In the genomic region with DNA sequence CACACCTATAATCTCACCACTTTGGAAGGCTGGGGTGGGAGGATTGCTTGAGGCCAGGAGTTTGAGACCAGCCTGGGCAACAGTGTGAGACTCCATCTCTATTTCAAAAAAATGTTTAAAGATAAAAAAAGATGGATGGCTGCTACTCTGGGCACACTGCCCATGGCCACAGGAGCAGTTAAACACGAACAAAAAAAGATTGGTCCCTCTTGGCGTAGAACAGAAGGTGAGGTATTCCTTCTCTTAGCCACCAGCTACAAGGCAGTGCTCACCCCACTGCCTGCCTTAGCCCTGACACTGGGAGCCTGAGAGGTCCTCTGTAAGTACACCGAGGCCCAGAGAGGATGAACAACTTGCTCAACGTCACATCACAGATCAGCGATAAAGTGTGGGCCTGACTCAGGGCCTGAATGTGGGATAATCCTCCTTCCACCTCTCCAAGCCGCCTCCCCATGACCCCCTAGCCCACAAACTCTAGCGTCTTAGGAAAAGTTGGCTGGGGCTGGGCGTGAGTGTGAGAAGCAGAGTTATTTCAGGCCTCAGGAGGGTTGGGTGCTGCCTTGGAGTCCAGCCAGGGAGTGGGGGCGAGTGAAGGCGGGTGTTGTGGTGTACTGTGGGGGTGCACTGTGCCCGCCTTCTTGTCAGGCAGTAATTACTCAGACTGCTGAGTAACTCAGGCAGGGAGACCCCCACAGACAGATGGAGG, we compare ENCODE assay signal across 18 cellular contexts. TPM values are rescaled to one million over a fixed set of nuclear protein-coding genes. Genes with fewer than 3 reads are reported as not detected.
A peak's percentile ranks its signal among the peaks of the same experiment; 100 is the strongest.
DNase-seq lines count a peak whose midpoint lies in the region; ATAC-seq and TF ChIP-seq lines count a peak whose summit lies in the region.
"Had no signal": no experiment of that assay in that cellular context is flagged by ENCODE, and none has a peak within 500 bp of the region (broad histone marks: within the 10 kb centered on the region; RNA-seq: fewer than 3 reads in every experiment).

No MANE protein-coding gene starts in this region.

- no peaks in the 10 kb centered on the region for H3K9me3 ChIP-seq in right lobe of liver
- H3K9me3 ChIP-seq in prostate gland, result no peaks in the 10 kb centered on the region
- H3K9me3 ChIP-seq: breast epithelium, right atrium auricular region, upper lobe of right lung had no signal

- ATAC-seq in stimulated activated naive CD8-positive, alpha-beta T cell treated with anti-CD3 and anti-CD28 coated beads, Interleukin-15, amount 100 ng/mL, for 72 hours, result no peak
- ATAC-seq in right lobe of liver, result no peak
- ATAC-seq: foreskin keratinocyte; stimulated activated naive CD8-positive, alpha-beta T cell treated with anti-CD3 and anti-CD28 coated beads, Interleukin-15, Interleukin-2, amounts not matched to agents 100 U/mL and 50 U/mL, for 24 hours; upper lobe of right lung had no signal

- H3K4me1 ChIP-seq in right lobe of liver (peaks cover 0 to 38% (median 10%) of the 10 kb centered on the region in 4 donors), prostate gland (replicated peaks) (no peaks in the 10 kb centered on the region)
- H3K4me1 ChIP-seq: foreskin keratinocyte had no signal

- H3K36me3 ChIP-seq in right lobe of liver (no peaks in the 10 kb centered on the region), prostate gland (no peaks in the 10 kb centered on the region)
- H3K36me3 ChIP-seq: breast epithelium, right atrium auricular region, upper lobe of right lung had no signal

- WGBS in right lobe of liver (ENCODE audit: insufficient coverage, low coverage, low lambda C conversion rate, missing lambda C conversion rate), result 79% methylated on average over 6 of the region's 11 CpGs
- 71% methylated on average over 11 of the region's 11 CpGs for WGBS in prostate gland

- H3K36me3 Mint-ChIP-seq in stimulated activated naive CD8-positive, alpha-beta T cell treated with anti-CD3 and anti-CD28 coated beads, Interleukin-15, Interleukin-2, amounts not matched to agents 100 ng/mL and 50 ng/mL, for 24 hours (ENCODE audit: low read depth), result no peaks in the 10 kb centered on the region
- H3K36me3 Mint-ChIP-seq: activated naive CD4-positive, alpha-beta T cell treated with anti-CD3 and anti-CD28 coated beads, Interleukin-2, amount 10 ng/mL, durations not matched to agents 7 days and 5 days had no signal

- no peak overlapping the region for H3K4me3 ChIP-seq in fibroblast of mammary gland (ENCODE audit: control insufficient read depth, low read depth, low read length)
- no peak overlapping the region for H3K4me3 ChIP-seq in right lobe of liver
- no peak overlapping the region for H3K4me3 ChIP-seq in prostate gland
- H3K4me3 ChIP-seq: breast epithelium, right atrium auricular region, upper lobe of right lung had no signal

- peaks cover 33% of the 10 kb centered on the region for H3K27me3 Mint-ChIP-seq in stimulated activated naive CD8-positive, alpha-beta T cell treated with anti-CD3 and anti-CD28 coated beads, Interleukin-15, Interleukin-2, amounts not matched to agents 100 ng/mL and 50 ng/mL, for 24 hours
- peaks cover 43% of the 10 kb centered on the region for H3K27me3 Mint-ChIP-seq in stimulated activated naive CD8-positive, alpha-beta T cell treated with anti-CD3 and anti-CD28 coated beads, Interleukin-15, amount 100 ng/mL, for 72 hours

- peak overlapping the region; percentile 52 for H3K27ac Mint-ChIP-seq in stimulated activated naive CD8-positive, alpha-beta T cell treated with anti-CD3 and anti-CD28 coated beads, Interleukin-15, Interleukin-2, amounts not matched to agents 100 ng/mL and 50 ng/mL, for 24 hours
- no peak overlapping the region for H3K27ac Mint-ChIP-seq in stimulated activated naive CD8-positive, alpha-beta T cell treated with anti-CD3 and anti-CD28 coated beads, Interleukin-15, amount 100 ng/mL, for 72 hours
- H3K27ac Mint-ChIP-seq: activated naive CD4-positive, alpha-beta T cell treated with anti-CD3 and anti-CD28 coated beads, Interleukin-2, amount 10 ng/mL, durations not matched to agents 7 days and 5 days; dendritic cell treated with granulocyte-macrophage colony-stimulating factor and Interleukin-4, amounts not matched to agents 40 ng/mL and 50 ng/mL, for 4 days had no signal

- H3K4me3 Mint-ChIP-seq in stimulated activated naive CD8-positive, alpha-beta T cell treated with anti-CD3 and anti-CD28 coated beads, Interleukin-15, Interleukin-2, amounts not matched to agents 100 ng/mL and 50 ng/mL, for 24 hours, result no peak overlapping the region
- H3K4me3 Mint-ChIP-seq in stimulated activated naive CD8-positive, alpha-beta T cell treated with anti-CD3 and anti-CD28 coated beads, Interleukin-15, amount 100 ng/mL, for 72 hours, result no peak overlapping the region
- H3K4me3 Mint-ChIP-seq: activated naive CD4-positive, alpha-beta T cell treated with anti-CD3 and anti-CD28 coated beads, Interleukin-2, amount 10 ng/mL, durations not matched to agents 7 days and 5 days; dendritic cell treated with granulocyte-macrophage colony-stimulating factor and Interleukin-4, amounts not matched to agents 40 ng/mL and 50 ng/mL, for 4 days had no signal

- H3K27me3 ChIP-seq in right lobe of liver, result no peaks in the 10 kb centered on the region
- H3K27me3 ChIP-seq in prostate gland (replicated peaks; ENCODE audit: insufficient read depth), result no peaks in the 10 kb centered on the region
- H3K27me3 ChIP-seq: right atrium auricular region had no signal

- H3K9me3 Mint-ChIP-seq in stimulated activated naive CD8-positive, alpha-beta T cell treated with anti-CD3 and anti-CD28 coated beads, Interleukin-15, Interleukin-2, amounts not matched to agents 100 ng/mL and 50 ng/mL, for 24 hours, result no peaks in the 10 kb centered on the region
- no peaks in the 10 kb centered on the region for H3K9me3 Mint-ChIP-seq in stimulated activated naive CD8-positive, alpha-beta T cell treated with anti-CD3 and anti-CD28 coated beads, Interleukin-15, amount 100 ng/mL, for 72 hours
- H3K9me3 Mint-ChIP-seq: activated naive CD4-positive, alpha-beta T cell treated with anti-CD3 and anti-CD28 coated beads, Interleukin-2, amount 10 ng/mL, durations not matched to agents 7 days and 5 days; dendritic cell treated with granulocyte-macrophage colony-stimulating factor and Interleukin-4, amounts not matched to agents 40 ng/mL and 50 ng/mL, for 4 days had no signal

- peaks cover 31% of the 10 kb centered on the region for H3K4me1 Mint-ChIP-seq in stimulated activated naive CD8-positive, alpha-beta T cell treated with anti-CD3 and anti-CD28 coated beads, Interleukin-15, Interleukin-2, amounts not matched to agents 100 ng/mL and 50 ng/mL, for 24 hours (ENCODE audit: low read depth)
- peaks cover 71% of the 10 kb centered on the region for H3K4me1 Mint-ChIP-seq in stimulated activated naive CD8-positive, alpha-beta T cell treated with anti-CD3 and anti-CD28 coated beads, Interleukin-15, amount 100 ng/mL, for 72 hours

- no peak for DNase-seq in stimulated activated naive CD8-positive, alpha-beta T cell treated with anti-CD3 and anti-CD28 coated beads, Interleukin-15, amount 100 ng/mL, for 72 hours
- DNase-seq in fibroblast of mammary gland (ENCODE audit: low read depth) (peak; percentile 65), right lobe of liver (no peak), prostate gland (ENCODE audit: low spot score) (no peak)
- no peak for DNase-seq in activated T-cell treated with anti-CD3 and anti-CD28 coated beads, Interleukin-2, amount 50 U/mL, for 48 hours
- DNase-seq: activated naive CD4-positive, alpha-beta T cell treated with anti-CD3 and anti-CD28 coated beads, Interleukin-2, amount 10 ng/mL, durations not matched to agents 7 days and 5 days; DND-41; foreskin keratinocyte; KBM-7; NCI-H187 treated with DMSO at 0.1 percent for 48 hours; NCI-H446 treated with DMSO at 0.1 percent for 48 hours; stimulated activated naive CD8-positive, alpha-beta T cell treated with anti-CD3 and anti-CD28 coated beads, Interleukin-15, Interleukin-2, amounts not matched to agents 100 U/mL and 50 U/mL, for 24 hours; upper lobe of right lung had no signal

- intact Hi-C loops in right lobe of liver (cut with DNase I) (loop anchor here (5.0 kb wide), 1 partner anchor 120 kb away; no protein-coding TSS in a partner anchor), prostate gland (cut with DNase I) (no loop called here)

- TF ChIP-seq CTCF in fibroblast of mammary gland (conservative IDR thresholded peaks at IDR 0.05; ENCODE audit: control insufficient read depth, insufficient read depth, low read depth, low read length), result no peak
- no peak for TF ChIP-seq CTCF in right lobe of liver (IDR thresholded peaks at IDR 0.05)
- TF ChIP-seq CTCF in prostate gland (IDR thresholded peaks at IDR 0.05), result no peak

- TF ChIP-seq POLR2A in right lobe of liver (IDR thresholded peaks at IDR 0.05), result no peak
- no peak for TF ChIP-seq POLR2A in prostate gland (IDR thresholded peaks at IDR 0.05)

- H3K27ac ChIP-seq in right lobe of liver (no peak overlapping the region), prostate gland (no peak overlapping the region)
- H3K27ac ChIP-seq: breast epithelium, foreskin keratinocyte, upper lobe of right lung had no signal

RNA-seq across cellular contexts. Expression of gene DPH1, which starts 2.3 kb away (rescaled TPM):
- 10 to 100 TPM; 20.0 to 41.1 (median 25.4) TPM for total RNA-seq in right lobe of liver
- total RNA-seq in prostate gland, result 10 to 100 TPM; 61.4 to 84.1 TPM

RNA-seq across cellular contexts. Expression of gene RTN4RL1, which starts 2.5 kb away (rescaled TPM):
- total RNA-seq in right lobe of liver (1 to 10 TPM in 5 of 6 experiments, under 1 TPM in 1; 0.54 to 2.6 (median 1.4) TPM), prostate gland (10 to 100 TPM in 1 of 2 donors, 1 to 10 TPM in 1; 8.3 to 21.5 TPM)
- total RNA-seq: kidney epithelial cell had no signal

RNA-seq across cellular contexts. Expression of gene OVCA2, which starts 14.1 kb away (rescaled TPM):
- 10 to 100 TPM; 10.3 to 36.2 (median 14.8) TPM for total RNA-seq in right lobe of liver
- total RNA-seq in prostate gland, result 10 to 100 TPM; 52.2 to 57.5 TPM

RNA-seq across cellular contexts. Expression of gene HIC1, which starts 27.2 kb away (rescaled TPM):
- total RNA-seq in right lobe of liver, result 10 to 100 TPM in 2 of 6 experiments, 1 to 10 TPM in 4; 4.7 to 14.8 (median 6.1) TPM
- total RNA-seq in prostate gland, result 10 to 100 TPM; 20.5 to 33.1 TPM
